In the genomic region with DNA sequence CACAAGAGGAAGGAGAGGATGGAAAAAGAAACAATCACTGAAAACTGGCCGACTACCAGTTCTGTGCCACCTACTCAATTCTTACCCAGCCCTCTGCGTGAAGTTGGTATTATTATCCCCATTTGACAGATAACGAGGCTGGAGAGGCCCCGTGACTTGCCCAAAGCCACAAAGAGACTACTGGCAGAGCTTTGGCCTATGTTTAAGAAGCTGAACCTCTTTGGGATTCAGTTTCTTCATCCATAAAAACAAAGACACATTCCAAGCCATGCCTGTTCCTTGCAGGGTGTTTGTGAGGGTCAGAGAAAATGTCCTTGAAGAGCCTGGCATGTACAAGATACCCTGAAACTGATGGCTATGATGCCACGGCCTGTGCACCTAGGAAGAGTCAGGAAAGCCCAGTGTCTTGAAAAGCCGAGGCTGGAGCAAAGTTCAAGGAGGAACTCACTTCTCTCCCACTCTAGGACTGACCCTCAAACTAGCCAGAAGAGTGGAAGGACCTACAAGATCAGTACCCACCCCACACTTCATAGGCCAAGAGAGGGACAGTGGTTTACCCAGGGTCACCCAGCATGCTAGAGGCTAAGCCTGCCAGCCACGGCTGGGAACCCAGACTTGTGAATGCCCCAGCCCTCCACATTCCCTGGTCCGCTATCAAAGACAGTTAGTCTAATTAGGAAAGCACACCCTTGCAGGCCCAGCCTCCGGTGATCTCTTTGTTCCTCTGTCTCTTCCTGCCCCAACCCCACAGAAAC, we compare ENCODE assay signal across 11 cellular contexts. TPM values are rescaled to one million over a fixed set of nuclear protein-coding genes. Genes with fewer than 3 reads are reported as not detected.
DNase-seq lines count a peak whose midpoint lies in the region; ATAC-seq, FAIRE-seq and TF ChIP-seq lines count a peak whose summit lies in the region.
"Had no signal": no experiment of that assay in that cellular context is flagged by ENCODE, and none has a peak within 500 bp of the region (broad histone marks: within the 10 kb centered on the region; RNA-seq: fewer than 3 reads in every experiment).

No MANE protein-coding gene starts in this region.

- no peak for ATAC-seq in A549
- no peak for ATAC-seq in GM18519 (IDR thresholded peaks at IDR 0.05; ENCODE audit: low FRiP score, unreplicated experiment)
- no peak for ATAC-seq in HG02759 (IDR thresholded peaks at IDR 0.05; ENCODE audit: unreplicated experiment)

- TF ChIP-seq RAD21 in A549 (conservative IDR thresholded peaks at IDR 0.05 in 1 of 2, IDR thresholded peaks at IDR 0.05 in 1 of 2): no peak

- H4K20me1 ChIP-seq in mammary epithelial cell (ENCODE audit: insufficient read depth, low read length) (no peaks in the 10 kb centered on the region), neural progenitor cell (ENCODE audit: low read depth) (no peaks in the 10 kb centered on the region)

- peaks cover 0 to 3% (median 0%) of the 10 kb centered on the region in 3 donors for H3K36me3 Mint-ChIP-seq in CD8-positive, alpha-beta memory T cell
- H3K36me3 Mint-ChIP-seq in neural progenitor cell: no peaks in the 10 kb centered on the region

- H3K27me3 ChIP-seq in CD8-positive, alpha-beta memory T cell (ENCODE audit: insufficient read depth, low read length, poor library complexity, severe bottlenecking): no peaks in the 10 kb centered on the region
- H3K27me3 ChIP-seq in mammary epithelial cell (ENCODE audit: insufficient read depth, low read length) (no peaks in the 10 kb centered on the region), neural progenitor cell (peaks cover 16% of the 10 kb centered on the region)

- intact Hi-C loops in mammary epithelial cell (cut with micrococcal nuclease): no loop called here

- H3K9me3 ChIP-seq in A549: no peaks in the 10 kb centered on the region
- H3K9me3 ChIP-seq in CD8-positive, alpha-beta memory T cell (ENCODE audit: low read length): no peaks in the 10 kb centered on the region
- H3K9me3 ChIP-seq in mammary epithelial cell (replicated peaks; ENCODE audit: insufficient read depth, low read length): no peaks in the 10 kb centered on the region
- H3K9me3 ChIP-seq in neural progenitor cell (ENCODE audit: low read depth): no peaks in the 10 kb centered on the region

- CTCF ChIA-PET in A549 (lab: Yijun Ruan, JAX) (interaction anchor here (0.7 to 1.4 kb wide), 4 partner anchors 38 to 651 kb away, joined by 3 to 5 read pairs (median 3); no protein-coding TSS in a partner anchor), mammary epithelial cell (lab: Charles Lee; ENCODE audit: low non-redundant PET) (no interaction called here)
- CTCF ChIA-PET in CD8-positive, alpha-beta memory T cell (lab: Charles Lee): interaction anchor here (4.2 kb wide), 1 partner anchor 27 kb away, joined by 30 read pairs; a partner anchor contains a TSS

- no TSS peak for BruUV-seq in mammary epithelial cell (replicated peaks; lab: Mats Ljungman, UMichigan)

- H3K27me3 Mint-ChIP-seq in CD8-positive, alpha-beta memory T cell: no peaks in the 10 kb centered on the region
- no peaks in the 10 kb centered on the region for H3K27me3 Mint-ChIP-seq in neural progenitor cell (ENCODE audit: insufficient read depth, low read depth)

- FAIRE-seq in A549 (lab: Jason Lieb, UNC): no peak

- H3F3A ChIP-seq in neural progenitor cell (ENCODE audit: low read depth): peaks cover 17% of the 10 kb centered on the region

- DNase-seq in A549 (ENCODE audit: low read depth in 1 of 2, low spot score in 1 of 2) (no peak), mammary epithelial cell (peak; percentile 9), neural progenitor cell (ENCODE audit: low spot score) (no peak), DMS114 treated with DMSO at 0.1 percent for 48 hours (lab: John Stamatoyannopoulos, UW; ENCODE audit: unreplicated experiment) (no peak), NCI-H446 (lab: John Stamatoyannopoulos, UW) (no peak)
- no peak for DNase-seq in CD8-positive, alpha-beta memory T cell
- DNase-seq: activated T-cell treated with anti-CD3 and anti-CD28 coated beads, Interleukin-2, amount 50 U/mL, for 48 hours; NCI-H1092 treated with DMSO at 0.1 percent for 48 hours; NCI-H526 treated with DMSO at 0.1 percent for 48 hours had no signal

- no peak for TF ChIP-seq POLR2A in A549 (IDR thresholded peaks at IDR 0.05; ENCODE audit: low read length)

- peak overlapping the region in 5 of 8 donors; percentile 15 to 96 (median 49) for H3K27ac Mint-ChIP-seq in CD8-positive, alpha-beta memory T cell
- H3K27ac Mint-ChIP-seq in neural progenitor cell: no peak overlapping the region

- TF ChIP-seq CTCF in A549 (IDR thresholded peaks at IDR 0.05) (no peak), mammary epithelial cell (conservative IDR thresholded peaks at IDR 0.05 in 1 of 2, IDR thresholded peaks at IDR 0.05 in 1 of 2; ENCODE audit: extremely low read depth in 1 of 2, insufficient read depth in 1 of 2, low read depth in 1 of 2, low read length in 2 of 2) (no peak), neural progenitor cell (IDR thresholded peaks at IDR 0.05) (no peak)

- no peaks in the 10 kb centered on the region for H3K9me3 Mint-ChIP-seq in CD8-positive, alpha-beta memory T cell
- H3K9me3 Mint-ChIP-seq in neural progenitor cell: peaks cover 12% of the 10 kb centered on the region

- H3K9ac ChIP-seq in mammary epithelial cell (ENCODE audit: insufficient read depth, low read length) (no peak overlapping the region), neural progenitor cell (no peak overlapping the region)

- no peaks in the 10 kb centered on the region for H3K36me3 ChIP-seq in CD8-positive, alpha-beta memory T cell (ENCODE audit: insufficient read depth, low read length)
- H3K36me3 ChIP-seq in mammary epithelial cell (ENCODE audit: insufficient read depth, low read length) (no peaks in the 10 kb centered on the region), neural progenitor cell (no peaks in the 10 kb centered on the region)

- H3K79me2 ChIP-seq in mammary epithelial cell (ENCODE audit: insufficient read depth, low read length) (peaks cover 22% of the 10 kb centered on the region), neural progenitor cell (ENCODE audit: low read depth) (no peaks in the 10 kb centered on the region)

- WGBS in A549 (ENCODE audit: missing lambda C conversion rate): 81% methylated on average over 9 of the region's 9 CpGs
- 20% methylated on average over 5 of the region's 9 CpGs for WGBS in mammary epithelial cell (ENCODE audit: low coverage, missing lambda C conversion rate)

- in situ Hi-C loops in mammary epithelial cell (cut with MboI; ENCODE audit: low sequenced_read_pairs in 2 of 2): no loop called here

- H3K4me2 ChIP-seq in A549: 0 out of 3 replicates have a peak overlapping the region, but pooled peaks have one; percentile 4
- H3K4me2 ChIP-seq in mammary epithelial cell (ENCODE audit: insufficient read depth, low read depth, low read length): peak overlapping the region; percentile 77
- H3K4me2 ChIP-seq in neural progenitor cell: no peak overlapping the region

- peaks cover 32 to 44% (median 43%) of the 10 kb centered on the region in 3 donors for H3K4me1 Mint-ChIP-seq in CD8-positive, alpha-beta memory T cell
- peaks cover 21% of the 10 kb centered on the region for H3K4me1 Mint-ChIP-seq in neural progenitor cell

- peaks cover 27% of the 10 kb centered on the region for H3K4me1 ChIP-seq in A549
- H3K4me1 ChIP-seq in CD8-positive, alpha-beta memory T cell (ENCODE audit: insufficient read depth, low read length): peaks cover 40% of the 10 kb centered on the region
- peaks cover 54% of the 10 kb centered on the region for H3K4me1 ChIP-seq in mammary epithelial cell (ENCODE audit: insufficient read depth, low read length)
- H3K4me1 ChIP-seq in neural progenitor cell: peaks cover 13% of the 10 kb centered on the region

- no peak overlapping the region for H3K4me3 ChIP-seq in A549
- H3K4me3 ChIP-seq in CD8-positive, alpha-beta memory T cell (ENCODE audit: low read length): no peak overlapping the region
- H3K4me3 ChIP-seq in mammary epithelial cell (replicated peaks in 1 of 3; ENCODE audit: insufficient read depth in 1 of 3, low read depth in 2 of 3, low read length in 3 of 3): no peak overlapping the region
- H3K4me3 ChIP-seq in neural progenitor cell: no peak overlapping the region

- H3K4me3 Mint-ChIP-seq in CD8-positive, alpha-beta memory T cell: peak overlapping the region in 6 of 7 donors; percentile 20 to 89 (median 74)
- H3K4me3 Mint-ChIP-seq in neural progenitor cell: peak overlapping the region; percentile 3

- H2AFZ ChIP-seq in mammary epithelial cell (ENCODE audit: low read depth, low read length) (peak overlapping the region; percentile 75), neural progenitor cell (replicated peaks) (no peak overlapping the region)

- no peak overlapping the region for H3K27ac ChIP-seq in A549
- H3K27ac ChIP-seq in CD8-positive, alpha-beta memory T cell (ENCODE audit: low read depth, low read length): no peak overlapping the region
- peak overlapping the region; percentile 37 for H3K27ac ChIP-seq in mammary epithelial cell (ENCODE audit: insufficient read depth, low read depth, low read length)
- H3K27ac ChIP-seq in neural progenitor cell: no peak overlapping the region

- no peak for TF ChIP-seq EP300 in A549 (IDR thresholded peaks at IDR 0.05)

- dilution Hi-C loops in mammary epithelial cell (cut with HindIII; ENCODE audit: low sequenced_read_pairs): no loop called here

- POLR2A ChIA-PET in A549 (lab: Yijun Ruan, JAX): no interaction called here
- POLR2A ChIA-PET in CD8-positive, alpha-beta memory T cell (lab: Charles Lee): no interaction called here

RNA-seq across cellular contexts. Expression of a gene that starts 1.6 kb away (rescaled TPM):
- polyA plus RNA-seq in A549 (2011; rRNA removed): 28.9 and 33.6 TPM in 2 replicates
- polyA plus RNA-seq in A549 (2012; cell fraction: cytosol; rRNA removed): 14.0 and 17.2 TPM in 2 replicates
- 49.4 and 67.7 TPM in 2 replicates for polyA plus RNA-seq in A549 (2012; cell fraction: nucleus; rRNA removed)
- 16.3 to 24.4 TPM (median 21.5 TPM) in 3 replicates for polyA plus RNA-seq in A549 (2017; fragmentation: RNase III; extraction: RNeasy Plus Mini Kit Qiagen cat#74134 plus additional on column Dnase treatment)
- polyA minus RNA-seq in A549 (2011; rRNA and poly(A)+ RNA removed): 45.1 and 48.8 TPM in 2 replicates
- 10 to 100 TPM; 12.4 to 14.8 TPM for total RNA-seq in CD8-positive, alpha-beta memory T cell
- polyA plus RNA-seq in CD8-positive, alpha-beta memory T cell: 3.1 TPM
- total RNA-seq in mammary epithelial cell: 10 to 100 TPM; 28.1 to 37.2 TPM
- 28.9 TPM for polyA plus RNA-seq in mammary epithelial cell
- polyA minus RNA-seq in mammary epithelial cell: 22.8 TPM
- 15.2 and 28.8 TPM in 2 replicates for total RNA-seq in neural progenitor cell (ENCODE audit: low replicate concordance)

RNA-seq across cellular contexts. Expression of a gene that starts 27.1 kb away (rescaled TPM):
- polyA plus RNA-seq in A549 (2011; rRNA removed) (228 and 237 TPM in 2 replicates), A549 (2017; fragmentation: RNase III; extraction: RNeasy Plus Mini Kit Qiagen cat#74134 plus additional on column Dnase treatment) (200 to 226 TPM (median 209 TPM) in 3 replicates), mammary epithelial cell (141 TPM)
- 137 and 149 TPM in 2 replicates for polyA plus RNA-seq in A549 (2012; cell fraction: cytosol; rRNA removed)
- polyA plus RNA-seq in A549 (2012; cell fraction: nucleus; rRNA removed): 106 and 109 TPM in 2 replicates
- 204 and 235 TPM in 2 replicates for polyA minus RNA-seq in A549 (2011; rRNA and poly(A)+ RNA removed)
- total RNA-seq in CD8-positive, alpha-beta memory T cell: 100 to 1,000 TPM; 122 to 127 TPM
- polyA plus RNA-seq in CD8-positive, alpha-beta memory T cell: 22.9 TPM
- total RNA-seq in mammary epithelial cell (100 to 1,000 TPM; 118 to 190 TPM), neural progenitor cell (ENCODE audit: low replicate concordance) (57.0 and 63.8 TPM in 2 replicates)
- polyA minus RNA-seq in mammary epithelial cell: 202 TPM

RNA-seq across cellular contexts. Expression of a gene that starts 44.3 kb away (rescaled TPM):
- not detected in 2 replicates for polyA plus RNA-seq in A549 (2011; rRNA removed)
- 0.03 TPM in 1 of 2 replicates, not detected in the other for polyA plus RNA-seq in A549 (2012; cell fraction: cytosol; rRNA removed)
- 0.04 TPM in 1 of 2 replicates, not detected in the other for polyA plus RNA-seq in A549 (2012; cell fraction: nucleus; rRNA removed)
- not detected in 3 replicates for polyA plus RNA-seq in A549 (2017; fragmentation: RNase III; extraction: RNeasy Plus Mini Kit Qiagen cat#74134 plus additional on column Dnase treatment)
- not detected in 2 replicates for polyA minus RNA-seq in A549 (2011; rRNA and poly(A)+ RNA removed)
- total RNA-seq in CD8-positive, alpha-beta memory T cell: not detected
- not detected for polyA plus RNA-seq in CD8-positive, alpha-beta memory T cell
- not detected for total RNA-seq in mammary epithelial cell
- polyA plus RNA-seq in mammary epithelial cell: not detected
- not detected for polyA minus RNA-seq in mammary epithelial cell
- total RNA-seq in neural progenitor cell (ENCODE audit: low replicate concordance): not detected in 2 replicates

RNA-seq across cellular contexts. Expression of a gene that starts 51.4 kb away (rescaled TPM):
- polyA plus RNA-seq in A549 (2011; rRNA removed) (26.3 and 29.9 TPM in 2 replicates), A549 (2017; fragmentation: RNase III; extraction: RNeasy Plus Mini Kit Qiagen cat#74134 plus additional on column Dnase treatment) (21.9 to 24.3 TPM (median 23.9 TPM) in 3 replicates), mammary epithelial cell (9.2 TPM)
- polyA plus RNA-seq in A549 (2012; cell fraction: cytosol; rRNA removed): 19.5 and 20.9 TPM in 2 replicates
- 60.7 and 91.1 TPM in 2 replicates for polyA plus RNA-seq in A549 (2012; cell fraction: nucleus; rRNA removed)
- polyA minus RNA-seq in A549 (2011; rRNA and poly(A)+ RNA removed): 15.2 and 16.9 TPM in 2 replicates
- total RNA-seq in CD8-positive, alpha-beta memory T cell: 10 to 100 TPM; 23.6 to 24.8 TPM
- 0.43 TPM for polyA plus RNA-seq in CD8-positive, alpha-beta memory T cell
- total RNA-seq in mammary epithelial cell (1 to 10 TPM in 1 of 2 donors, under 1 TPM in 1; 0.17 to 8.0 TPM), neural progenitor cell (ENCODE audit: low replicate concordance) (26.6 and 31.3 TPM in 2 replicates)
- polyA minus RNA-seq in mammary epithelial cell: 1.9 TPM

RNA-seq across cellular contexts. Expression of a gene that starts 51.4 kb away (rescaled TPM):
- polyA plus RNA-seq in A549 (2011; rRNA removed) (149 and 173 TPM in 2 replicates), A549 (2017; fragmentation: RNase III; extraction: RNeasy Plus Mini Kit Qiagen cat#74134 plus additional on column Dnase treatment) (155 to 170 TPM (median 156 TPM) in 3 replicates), mammary epithelial cell (184 TPM)
- 195 and 246 TPM in 2 replicates for polyA plus RNA-seq in A549 (2012; cell fraction: cytosol; rRNA removed)
- 123 and 149 TPM in 2 replicates for polyA plus RNA-seq in A549 (2012; cell fraction: nucleus; rRNA removed)
- 72.7 and 86.1 TPM in 2 replicates for polyA minus RNA-seq in A549 (2011; rRNA and poly(A)+ RNA removed)
- 10 to 100 TPM; 87.2 to 88.8 TPM for total RNA-seq in CD8-positive, alpha-beta memory T cell
- polyA plus RNA-seq in CD8-positive, alpha-beta memory T cell: 49.2 TPM
- total RNA-seq in mammary epithelial cell (10 to 100 TPM; 43.5 to 73.5 TPM), neural progenitor cell (ENCODE audit: low replicate concordance) (39.1 and 50.4 TPM in 2 replicates)
- polyA minus RNA-seq in mammary epithelial cell: 106 TPM
